Comparison of ENCODE assay signal across 16 cellular contexts in genomic region chr17:75647921-75648320, GRCh38. TPM values are rescaled to one million over a fixed set of nuclear protein-coding genes. Genes with fewer than 3 reads are reported as not detected.
"Had no signal": no experiment of that assay in that cellular context is flagged by ENCODE, and none has a peak within 500 bp of the region (broad histone marks: within the 10 kb centered on the region; RNA-seq: fewer than 3 reads in every experiment).

No MANE protein-coding gene starts in this region.

- H3K9me3 ChIP-seq: lower lobe of right lung, neutrophil, right atrium auricular region, upper lobe of left lung had no signal

- DNase-seq: activated CD4-positive, alpha-beta memory T cell treated with anti-CD3 and anti-CD28 coated beads, Interleukin-2, amount 10 ng/mL, durations not matched to agents 7 days and 5 days; activated CD4-positive, alpha-beta T cell treated with anti-CD3 and anti-CD28 coated beads for 1 hour; activated CD8-positive, alpha-beta memory T cell treated with anti-CD3 and anti-CD28 coated beads, Interleukin-2, amount 50 U/mL, for 48 hours; activated naive CD4-positive, alpha-beta T cell; central memory CD4-positive, alpha-beta T cell; effector memory CD8-positive, alpha-beta T cell; hippocampal formation; left cardiac atrium; lower lobe of right lung; naive thymus-derived CD4-positive, alpha-beta T cell; small intestine had no signal

- H3K27ac ChIP-seq: neutrophil, right atrium auricular region had no signal

- ATAC-seq: effector memory CD8-positive, alpha-beta T cell; left cardiac atrium; lower lobe of right lung; naive thymus-derived CD4-positive, alpha-beta T cell; stimulated activated effector memory CD8-positive, alpha-beta T cell treated with anti-CD3 and anti-CD28 coated beads, Interleukin-12 subunit alpha, Interleukin-12 subunit beta, amount 100 ng/mL, for 72 hours had no signal

- FAIRE-seq: small intestine had no signal

- H3K4me1 ChIP-seq: right atrium auricular region had no signal

- H3K27me3 ChIP-seq: neutrophil, right atrium auricular region, upper lobe of left lung had no signal

- H3K4me3 ChIP-seq: lower lobe of right lung, right atrium auricular region, upper lobe of left lung had no signal

RNA-seq across cellular contexts. Expression of gene SMIM5, which starts 14.7 kb away (rescaled TPM):
- total RNA-seq: activated CD4-positive, alpha-beta memory T cell treated with anti-CD3 and anti-CD28 coated beads, Interleukin-2, amount 10 ng/mL, durations not matched to agents 7 days and 5 days; activated T-helper 1 cell treated with anti-CD3 and anti-CD28 coated beads, Interleukin-12 subunit alpha, Interleukin-12 subunit beta, Interleukin-2, Interleukin-4 antibody, amounts not matched to agents 30 ng/mL and 10 ng/mL and 1 ng/mL, durations not matched to agents 14 hours and 24 hours and 36 hours had no signal
